Comparison of ENCODE assay signal across 9 cellular contexts in genomic region chr11:308037-308708, GRCh38. TPM values are rescaled to one million over a fixed set of nuclear protein-coding genes. Genes with fewer than 3 reads are reported as not detected.
DNase-seq lines count a peak whose midpoint lies in the region; ATAC-seq and TF ChIP-seq lines count a peak whose summit lies in the region.
"Not testable (repeated sequence)": the region's sequence is repeated elsewhere in the genome, so short reads cannot be mapped to it uniquely, and the experiment has no call there.
"Had no signal": no experiment of that assay in that cellular context is flagged by ENCODE, and none has a peak within 500 bp of the region (broad histone marks: within the 10 kb centered on the region; RNA-seq: fewer than 3 reads in every experiment).

No MANE protein-coding gene starts in this region.

- peaks cover 22% of the 10 kb centered on the region for H3K36me3 Mint-ChIP-seq in activated T-cell treated with anti-CD3 and anti-CD28 coated beads, Interleukin-2, amount 50 U/mL, for 24 hours (ENCODE audit: low read depth)

- H3K4me1 Mint-ChIP-seq in activated T-cell treated with anti-CD3 and anti-CD28 coated beads, Interleukin-2, amount 50 U/mL, for 24 hours (ENCODE audit: low read depth): peaks cover 61% of the 10 kb centered on the region

- intact Hi-C loops in Panc1 (cut with micrococcal nuclease; ENCODE audit: unreplicated experiment) (loop anchor here (5.0 kb wide), 1 partner anchor 49 kb away; no protein-coding TSS in a partner anchor), thyroid gland (cut with DNase I) (loop anchor here (5.0 kb wide), 1 partner anchor 49 kb away; no protein-coding TSS in a partner anchor)

- CTCF ChIA-PET in Panc1 (lab: Charles Lee): not testable (repeated sequence)

- H4K20me1 ChIP-seq in osteoblast (ENCODE audit: insufficient read depth, low read length): not testable (repeated sequence)

- H3K36me3 ChIP-seq in HUES48 (ENCODE audit: control insufficient read depth, insufficient read depth, low read length); Panc1 (ENCODE audit: control insufficient read depth, insufficient read depth, low read length); osteoblast (ENCODE audit: insufficient read depth, low read length); thyroid gland: not testable (repeated sequence)

- H3K79me2 ChIP-seq in osteoblast (ENCODE audit: insufficient read depth, low read length): peaks cover 19% of the 10 kb centered on the region

- peak overlapping the region; percentile 94 for H3K4me2 ChIP-seq in osteoblast (ENCODE audit: insufficient read depth, low read length)

- peak overlapping the region; percentile 96 for H3K27ac Mint-ChIP-seq in activated T-cell treated with anti-CD3 and anti-CD28 coated beads, Interleukin-2, amount 50 U/mL, for 24 hours

- TSS peak; percentile 99 for BruUV-seq in Panc1 (replicated peaks; lab: Mats Ljungman, UMichigan)

- peak overlapping the region; percentile 58 for H3K27ac ChIP-seq in HUES48 (ENCODE audit: low read depth, low read length)
- H3K27ac ChIP-seq in Panc1 (ENCODE audit: low read length): peak overlapping the region; percentile 90
- peak overlapping the region; percentile 86 for H3K27ac ChIP-seq in osteoblast (ENCODE audit: low read depth, low read length)
- peak overlapping the region; percentile 69 to 79 (median 79) for H3K27ac ChIP-seq in thyroid gland

- not testable (repeated sequence) for H3K9me3 Mint-ChIP-seq in activated T-cell treated with anti-CD3 and anti-CD28 coated beads, Interleukin-2, amount 50 U/mL, for 24 hours

- peak; percentile 91 for DNase-seq in EH (ENCODE audit: low read depth)
- DNase-seq in Panc1 (ENCODE audit: low read depth, low spot score): not testable (repeated sequence)
- peak; percentile 72 for DNase-seq in activated T-cell treated with anti-CD3 and anti-CD28 coated beads, Interleukin-2, amount 50 U/mL, for 24 hours
- peak; percentile 74 to 76 for DNase-seq in dermis microvascular lymphatic vessel endothelial cell (ENCODE audit: low read depth in 2 of 2)
- DNase-seq in osteoblast (ENCODE audit: insufficient read length, low spot score, missing footprints): peak; percentile 97
- peak; percentile 44 to 57 for DNase-seq in thyroid gland

- peak overlapping the region; percentile 91 for H2AFZ ChIP-seq in osteoblast (ENCODE audit: low read length)

- not testable (repeated sequence) for TF ChIP-seq CTCF in Panc1 (IDR thresholded peaks at IDR 0.05); thyroid gland (IDR thresholded peaks at IDR 0.05)
- peak; percentile 9 for TF ChIP-seq CTCF in osteoblast (IDR thresholded peaks at IDR 0.05; ENCODE audit: extremely low read depth, low read depth, low read length)

- POLR2A ChIA-PET in Panc1 (lab: Charles Lee): interaction anchor here (0.6 kb wide), 1 partner anchor 19 kb away, joined by 7 read pairs; no protein-coding TSS in a partner anchor

- peak overlapping the region; percentile 91 for H3K4me3 Mint-ChIP-seq in activated T-cell treated with anti-CD3 and anti-CD28 coated beads, Interleukin-2, amount 50 U/mL, for 24 hours

- peak in 1 of 2 donors; percentile 62 for TF ChIP-seq POLR2A in thyroid gland (IDR thresholded peaks at IDR 0.05)

- whole genome bisulfite sequencing in thyroid gland, 2 donors: 3 to 45% methylated on average over 6 to 14 of the region's 20 CpGs

- H3K4me1 ChIP-seq in HUES48 (ENCODE audit: control insufficient read depth, insufficient read depth, low read length) (peaks cover 55% of the 10 kb centered on the region), Panc1 (ENCODE audit: control insufficient read depth, insufficient read depth, low read length) (peaks cover 60% of the 10 kb centered on the region), osteoblast (ENCODE audit: insufficient read depth, low read length) (peaks cover 22% of the 10 kb centered on the region), thyroid gland (peaks cover 4 to 19% of the 10 kb centered on the region in 2 donors)

- not testable (repeated sequence) for H3K9ac ChIP-seq in HUES48 (ENCODE audit: low read depth, low read length)

- H3K4me3 ChIP-seq in HUES48 (ENCODE audit: low read depth, low read length) (peak overlapping the region; percentile 66), Panc1 (ENCODE audit: low read depth in 2 of 2, low read length in 2 of 2) (peak overlapping the region; percentile 40 to 55), iPS-18c (ENCODE audit: insufficient read depth, low read depth, low read length) (peak overlapping the region; percentile 60), osteoblast (ENCODE audit: insufficient read depth, low read length) (peak overlapping the region; percentile 83), thyroid gland (replicated peaks in 1 of 3) (peak overlapping the region in 1 of 3 donors; percentile 28)

- ATAC-seq in Panc1: peak; percentile 49

- not testable (repeated sequence) for H3K27me3 Mint-ChIP-seq in activated T-cell treated with anti-CD3 and anti-CD28 coated beads, Interleukin-2, amount 50 U/mL, for 24 hours

- not testable (repeated sequence) for H3K9me3 ChIP-seq in HUES48 (ENCODE audit: control insufficient read depth, insufficient read depth, low read length); Panc1 (ENCODE audit: control insufficient read depth, insufficient read depth, low read depth, low read length); iPS-18c (ENCODE audit: control insufficient read depth, insufficient read depth, low read length); osteoblast (ENCODE audit: low read depth, low read length); thyroid gland

- in situ Hi-C loops in Panc1 (cut with HindIII; ENCODE audit: low pct_unique_long_range_greater_than_20kb, low sequenced_read_pairs): not testable (repeated sequence)

- H3K27me3 ChIP-seq in HUES48 (ENCODE audit: control insufficient read depth, insufficient read depth, low read length); Panc1 (ENCODE audit: control insufficient read depth, insufficient read depth, low read length); osteoblast (ENCODE audit: insufficient read depth, low read length); thyroid gland: not testable (repeated sequence)

RNA-seq across cellular contexts. Expression of gene IFITM2, which starts 0.6 kb away (rescaled TPM):
- total RNA-seq in Panc1 (2021; ENCODE audit: unreplicated experiment) (183 TPM), dermis microvascular lymphatic vessel endothelial cell (23.1 and 91.9 TPM in 2 replicates), osteoblast (54.5 and 105 TPM in 2 replicates), thyroid gland (100 to 1,000 TPM in 1 of 4 donors, 10 to 100 TPM in 3; 83.2 to 318 (median 92.9) TPM)
- polyA plus RNA-seq in Panc1 (2012; ENCODE audit: insufficient read length): 402 TPM

RNA-seq across cellular contexts. Expression of gene IFITM1, which starts 5.7 kb away (rescaled TPM):
- total RNA-seq in Panc1 (2021; ENCODE audit: unreplicated experiment) (66.3 TPM), dermis microvascular lymphatic vessel endothelial cell (1.0 and 1.1 TPM in 2 replicates), osteoblast (48.6 and 64.4 TPM in 2 replicates), thyroid gland (100 to 1,000 TPM in 3 of 4 donors, 10 to 100 TPM in 1; 94.3 to 163 (median 103) TPM)
- 206 TPM for polyA plus RNA-seq in Panc1 (2012; ENCODE audit: insufficient read length)

RNA-seq across cellular contexts. Expression of gene IFITM5, which starts 8.8 kb away (rescaled TPM):
- total RNA-seq in Panc1 (2021; ENCODE audit: unreplicated experiment) (not detected), dermis microvascular lymphatic vessel endothelial cell (not detected in 2 replicates), osteoblast (not detected in 2 replicates), thyroid gland (not detected)
- polyA plus RNA-seq in Panc1 (2012; ENCODE audit: insufficient read length): 0.30 TPM
- total RNA-seq: glomerular endothelial cell had no signal

RNA-seq across cellular contexts. Expression of gene IFITM3, which starts 12.5 kb away (rescaled TPM):
- total RNA-seq in Panc1 (2021; ENCODE audit: unreplicated experiment) (614 TPM), dermis microvascular lymphatic vessel endothelial cell (30.9 and 86.0 TPM in 2 replicates), osteoblast (98.4 and 116 TPM in 2 replicates), thyroid gland (100 to 1,000 TPM; 140 to 300 (median 178) TPM)
- 1,322 TPM for polyA plus RNA-seq in Panc1 (2012; ENCODE audit: insufficient read length)

RNA-seq across cellular contexts. Expression of gene PGGHG, which starts 19.2 kb away (rescaled TPM):
- 115 TPM for total RNA-seq in Panc1 (2021; ENCODE audit: unreplicated experiment)
- 129 TPM for polyA plus RNA-seq in Panc1 (2012; ENCODE audit: insufficient read length)
- 6.7 and 13.9 TPM in 2 replicates for total RNA-seq in dermis microvascular lymphatic vessel endothelial cell
- 7.7 and 8.7 TPM in 2 replicates for total RNA-seq in osteoblast
- 10 to 100 TPM; 21.8 to 43.3 (median 32.7) TPM for total RNA-seq in thyroid gland

Comparison
In these comparisons a context has a peak if more than half of its experiments do, and no peak if none do; other contexts are left out.
1. RNA of gene IFITM1, which starts 5.7 kb away (total RNA-seq): 94.3 to 163 TPM in thyroid gland, 66.3 TPM in Panc1 (single experiment) and 48.6 to 64.4 TPM in osteoblast; 1.0 to 1.1 TPM in dermis microvascular lymphatic vessel endothelial cell; every median in the first group is over 10 times any median in the second.
2. Peak in every context shown above with its lines, with median percentiles within 50 percentile points of each other: H3K27ac ChIP-seq.